In the genomic region with DNA sequence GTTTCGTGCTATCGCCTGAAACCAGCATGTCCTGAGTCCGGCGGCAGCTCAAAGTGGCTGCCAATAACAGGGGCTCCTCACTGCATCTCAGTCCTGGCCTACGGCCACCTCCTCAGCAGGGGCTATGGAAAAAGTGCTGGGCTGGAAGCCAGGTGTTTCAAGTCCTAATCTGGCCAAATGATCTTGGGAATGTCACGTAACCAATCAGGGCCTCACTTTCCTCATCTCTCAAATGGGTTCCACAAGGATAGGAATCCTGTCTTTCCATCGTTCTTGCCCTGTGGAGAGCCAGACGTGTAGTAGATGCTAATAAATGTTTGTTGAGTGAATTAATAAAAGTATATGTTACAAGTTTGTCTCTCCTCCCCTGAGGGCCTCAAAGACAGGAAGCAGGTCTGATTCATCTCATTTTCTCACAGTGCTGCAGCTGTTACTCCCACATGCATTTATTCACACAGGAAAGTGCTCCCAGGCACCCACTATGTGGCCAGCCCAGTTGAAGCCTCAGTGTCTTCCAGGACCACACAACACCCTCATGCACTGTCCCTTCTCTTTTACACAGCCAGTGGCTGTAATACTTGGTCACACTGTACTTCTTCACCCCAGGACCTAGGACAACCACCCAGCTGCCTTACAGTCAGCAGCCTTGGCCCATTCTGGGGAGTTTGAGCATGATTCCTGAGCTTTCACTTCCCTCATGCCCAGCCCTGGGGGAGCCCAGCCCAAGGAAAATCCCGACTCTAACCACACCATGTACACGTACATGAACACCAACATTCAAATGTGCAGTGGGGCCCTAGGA, we compare ENCODE assay signal across 10 cellular contexts. TPM values are rescaled to one million over a fixed set of nuclear protein-coding genes. Genes with fewer than 3 reads are reported as not detected.
DNase-seq lines count a peak whose midpoint lies in the region; ATAC-seq lines count a peak whose summit lies in the region.
"Had no signal": no experiment of that assay in that cellular context is flagged by ENCODE, and none has a peak within 500 bp of the region (broad histone marks: within the 10 kb centered on the region; RNA-seq: fewer than 3 reads in every experiment).

No MANE protein-coding gene starts in this region.

- no peaks in the 10 kb centered on the region for H3K9me3 ChIP-seq in SJCRH30 (replicated peaks)

- POLR2A ChIA-PET in activated CD4-positive, alpha-beta T cell treated with anti-CD3 and anti-CD28 coated beads, Interleukin-2, amount 10 ng/mL, durations not matched to agents 7 days and 5 days (lab: Charles Lee) = no interaction called here

- no peak overlapping the region for H3K27ac ChIP-seq in SJCRH30

- no peaks in the 10 kb centered on the region for H3K36me3 ChIP-seq in SJCRH30

- H3K27ac Mint-ChIP-seq in activated CD4-positive, alpha-beta T cell treated with anti-CD3 and anti-CD28 coated beads, Interleukin-2, amount 10 ng/mL, durations not matched to agents 7 days and 5 days = no peak overlapping the region
- H3K27ac Mint-ChIP-seq: activated naive CD8-positive, alpha-beta T cell treated with anti-CD3 and anti-CD28 coated beads, Interleukin-2, amount 10 ng/mL, durations not matched to agents 7 days and 5 days; memory B cell had no signal

- H3K4me1 Mint-ChIP-seq in activated CD4-positive, alpha-beta T cell treated with anti-CD3 and anti-CD28 coated beads, Interleukin-2, amount 10 ng/mL, durations not matched to agents 7 days and 5 days = peaks cover 29% of the 10 kb centered on the region
- H3K4me1 Mint-ChIP-seq: memory B cell had no signal

- H3K27me3 Mint-ChIP-seq in activated CD4-positive, alpha-beta T cell treated with anti-CD3 and anti-CD28 coated beads, Interleukin-2, amount 10 ng/mL, durations not matched to agents 7 days and 5 days = peaks cover 12% of the 10 kb centered on the region

- H3K27me3 ChIP-seq in SJCRH30 = no peaks in the 10 kb centered on the region

- ATAC-seq in GM19455 (IDR thresholded peaks at IDR 0.05; ENCODE audit: unreplicated experiment) (peak; percentile 55), left lobe of liver (peak; percentile 8), HG02571 (IDR thresholded peaks at IDR 0.05; ENCODE audit: unreplicated experiment) (no peak)

- H3K4me3 Mint-ChIP-seq in activated CD4-positive, alpha-beta T cell treated with anti-CD3 and anti-CD28 coated beads, Interleukin-2, amount 10 ng/mL, durations not matched to agents 7 days and 5 days = no peak overlapping the region
- H3K4me3 Mint-ChIP-seq: activated naive CD8-positive, alpha-beta T cell treated with anti-CD3 and anti-CD28 coated beads, Interleukin-2, amount 10 ng/mL, durations not matched to agents 7 days and 5 days; memory B cell had no signal

- no peaks in the 10 kb centered on the region for H3K4me1 ChIP-seq in SJCRH30

- peaks cover 3% of the 10 kb centered on the region for H3K9me3 Mint-ChIP-seq in activated CD4-positive, alpha-beta T cell treated with anti-CD3 and anti-CD28 coated beads, Interleukin-2, amount 10 ng/mL, durations not matched to agents 7 days and 5 days
- H3K9me3 Mint-ChIP-seq: activated naive CD8-positive, alpha-beta T cell treated with anti-CD3 and anti-CD28 coated beads, Interleukin-2, amount 10 ng/mL, durations not matched to agents 7 days and 5 days; memory B cell had no signal

- H3K4me3 ChIP-seq in SJCRH30 = no peak overlapping the region

- CTCF ChIA-PET in activated CD4-positive, alpha-beta T cell treated with anti-CD3 and anti-CD28 coated beads, Interleukin-2, amount 10 ng/mL, durations not matched to agents 7 days and 5 days (lab: Charles Lee) = interaction anchor here (0.8 kb wide), 1 partner anchor 10 kb away, joined by 5 read pairs; no protein-coding TSS in a partner anchor

- DNase-seq in Ammon's horn (ENCODE audit: low spot score) (peak; percentile 51), MV-4-11 (lab: John Stamatoyannopoulos, UW) (peak; percentile 77), left lobe of liver (ENCODE audit: low spot score) (no peak), SJCRH30 (no peak), ACHN (no peak)
- no peak for DNase-seq in activated CD4-positive, alpha-beta T cell treated with anti-CD3 and anti-CD28 coated beads, Interleukin-2, amount 10 ng/mL, durations not matched to agents 7 days and 5 days
- DNase-seq: activated naive CD8-positive, alpha-beta T cell treated with anti-CD3 and anti-CD28 coated beads, Interleukin-2, amount 10 ng/mL, durations not matched to agents 7 days and 5 days had no signal

- in situ Hi-C loops in ACHN (cut with HindIII; ENCODE audit: low pct_ligation_motif_present, low pct_unique_long_range_greater_than_20kb, low sequenced_read_pairs) = no loop called here

- no peaks in the 10 kb centered on the region for H3K36me3 Mint-ChIP-seq in activated CD4-positive, alpha-beta T cell treated with anti-CD3 and anti-CD28 coated beads, Interleukin-2, amount 10 ng/mL, durations not matched to agents 7 days and 5 days (ENCODE audit: low read depth)
- H3K36me3 Mint-ChIP-seq: activated naive CD8-positive, alpha-beta T cell treated with anti-CD3 and anti-CD28 coated beads, Interleukin-2, amount 10 ng/mL, durations not matched to agents 7 days and 5 days; memory B cell had no signal

RNA-seq across cellular contexts. Expression of a gene that starts 5.0 kb away (rescaled TPM):
- 3.8 TPM for total RNA-seq in left lobe of liver
- 0.04 TPM in 1 of 2 replicates, not detected in the other for total RNA-seq in SJCRH30 (2014; rRNA removed; shearing (Covaris generic))
- total RNA-seq in activated CD4-positive, alpha-beta T cell treated with anti-CD3 and anti-CD28 coated beads, Interleukin-2, amount 10 ng/mL, durations not matched to agents 7 days and 5 days = not detected

Comparison
In these comparisons a context has a peak if more than half of its experiments do, and no peak if none do; other contexts are left out.
1. DNase-seq: peak in Ammon's horn (single experiment) and MV-4-11 (single experiment); none in left lobe of liver (single experiment), SJCRH30 (0 of 2), activated CD4-positive, alpha-beta T cell treated with anti-CD3 and anti-CD28 coated beads, Interleukin-2, amount 10 ng/mL, durations not matched to agents 7 days and 5 days (single experiment) and ACHN (single experiment).